ENCODE assay signal across 1 cellular context in the genomic region with DNA sequence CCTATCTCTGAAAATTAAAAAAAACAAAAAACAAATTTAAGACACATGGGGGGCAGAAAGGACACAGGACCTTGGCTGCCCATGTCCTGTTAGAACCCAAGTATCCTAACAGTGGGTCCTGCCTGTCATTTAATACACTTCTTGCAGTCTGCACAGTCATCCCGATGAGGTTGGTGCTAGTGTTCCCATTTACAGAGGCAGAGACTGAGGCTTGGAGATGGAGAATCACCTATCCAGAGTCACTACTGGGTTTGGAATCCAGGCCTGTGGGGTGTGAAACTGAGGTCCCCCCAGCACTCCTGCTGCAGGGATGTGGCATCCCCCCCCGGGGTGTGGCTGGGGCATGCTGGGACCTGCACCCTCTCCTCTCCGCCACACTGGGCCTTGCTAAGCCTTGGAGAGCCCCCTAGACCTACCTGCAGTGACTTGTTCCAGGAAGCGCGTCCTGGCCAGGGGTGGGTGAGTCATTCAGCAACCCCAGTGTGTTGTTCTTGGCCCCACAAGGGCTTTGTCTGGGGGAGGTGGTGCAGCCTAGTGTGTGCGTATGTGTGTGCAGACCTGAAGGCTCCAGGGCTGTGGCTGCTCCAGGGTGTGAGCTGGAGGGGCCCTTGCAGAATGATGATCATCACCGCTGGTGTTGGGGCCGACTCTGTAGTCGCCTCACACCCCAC.
TF ChIP-seq lines count a peak whose summit lies in the region.

No MANE protein-coding gene starts in this region.

TF ChIP-seq in HCT116, 20 proteins besides CTCF, POLR2A, EP300 and RAD21 (continued from another document):
- TF ChIP-seq, protein P1, sequence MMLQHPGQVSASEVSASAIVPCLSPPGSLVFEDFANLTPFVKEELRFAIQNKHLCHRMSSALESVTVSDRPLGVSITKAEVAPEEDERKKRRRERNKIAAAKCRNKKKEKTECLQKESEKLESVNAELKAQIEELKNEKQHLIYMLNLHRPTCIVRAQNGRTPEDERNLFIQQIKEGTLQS (IDR thresholded peaks at IDR 0.05), result no peak
- TF ChIP-seq SRF (IDR thresholded peaks at IDR 0.05; ENCODE audit: low read depth), result no peak
- TF ChIP-seq EGR1 (IDR thresholded peaks at IDR 0.05; ENCODE audit: low read depth), result no peak
- TF ChIP-seq EZH2phosphoT487 (IDR thresholded peaks at IDR 0.05; ENCODE audit: borderline replicate concordance), result no peak
- TF ChIP-seq, protein P2, sequence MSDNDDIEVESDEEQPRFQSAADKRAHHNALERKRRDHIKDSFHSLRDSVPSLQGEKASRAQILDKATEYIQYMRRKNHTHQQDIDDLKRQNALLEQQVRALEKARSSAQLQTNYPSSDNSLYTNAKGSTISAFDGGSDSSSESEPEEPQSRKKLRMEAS (IDR thresholded peaks at IDR 0.05), result 0 out of 2 replicates have a peak, but pooled peaks have one; percentile 5
- TF ChIP-seq, protein P3, sequence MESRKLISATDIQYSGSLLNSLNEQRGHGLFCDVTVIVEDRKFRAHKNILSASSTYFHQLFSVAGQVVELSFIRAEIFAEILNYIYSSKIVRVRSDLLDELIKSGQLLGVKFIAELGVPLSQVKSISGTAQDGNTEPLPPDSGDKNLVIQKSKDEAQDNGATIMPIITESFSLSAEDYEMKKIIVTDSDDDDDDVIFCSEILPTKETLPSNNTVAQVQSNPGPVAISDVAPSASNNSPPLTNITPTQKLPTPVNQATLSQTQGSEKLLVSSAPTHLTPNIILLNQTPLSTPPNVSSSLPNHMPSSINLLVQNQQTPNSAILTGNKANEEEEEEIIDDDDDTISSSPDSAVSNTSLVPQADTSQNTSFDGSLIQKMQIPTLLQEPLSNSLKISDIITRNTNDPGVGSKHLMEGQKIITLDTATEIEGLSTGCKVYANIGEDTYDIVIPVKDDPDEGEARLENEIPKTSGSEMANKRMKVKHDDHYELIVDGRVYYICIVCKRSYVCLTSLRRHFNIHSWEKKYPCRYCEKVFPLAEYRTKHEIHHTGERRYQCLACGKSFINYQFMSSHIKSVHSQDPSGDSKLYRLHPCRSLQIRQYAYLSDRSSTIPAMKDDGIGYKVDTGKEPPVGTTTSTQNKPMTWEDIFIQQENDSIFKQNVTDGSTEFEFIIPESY (IDR thresholded peaks at IDR 0.05; ENCODE audit: extremely low read depth, insufficient replicate concordance, low read length), result no peak
- no peak for TF ChIP-seq ZFX (IDR thresholded peaks at IDR 0.05)
